In genomic region chr7:5701085-5701914, GRCh38 we compare ENCODE assay signal across 8 cellular contexts.
DNase-seq lines count a peak whose midpoint lies in the region; ATAC-seq and TF ChIP-seq lines count a peak whose summit lies in the region.

No MANE protein-coding gene starts in this region.

- H3K27ac ChIP-seq in endodermal cell (ENCODE audit: low read depth, low read length), result peak overlapping the region; percentile 21

- peaks cover 15% of the 10 kb centered on the region for H3K4me1 ChIP-seq in endodermal cell (ENCODE audit: control insufficient read depth, insufficient read depth, low read length)

- peak; percentile 24 for TF ChIP-seq POLR2A in GM19193 (IDR thresholded peaks at IDR 0.05; ENCODE audit: extremely low read depth, insufficient read depth, insufficient read length)

- H3K36me3 Mint-ChIP-seq in endodermal cell (ENCODE audit: low read depth), result peaks cover 33% of the 10 kb centered on the region

- peaks cover 50% of the 10 kb centered on the region for H3K36me3 ChIP-seq in endodermal cell (ENCODE audit: control insufficient read depth, insufficient read depth, low read length)

- H3K9me3 Mint-ChIP-seq in endodermal cell, result no peaks in the 10 kb centered on the region

- no peaks in the 10 kb centered on the region for H3K27me3 ChIP-seq in endodermal cell (ENCODE audit: control insufficient read depth, insufficient read depth, low read length, poor library complexity, severe bottlenecking)

- WGBS in endodermal cell (ENCODE audit: insufficient coverage in 1 of 2, insufficient read length in 1 of 2), 2 experiments, result 92 to 94% methylated on average over 12 to 14 of the region's 14 CpGs

- peaks cover 27% of the 10 kb centered on the region for H3K4me1 Mint-ChIP-seq in endodermal cell

- no peak overlapping the region for H3K4me3 ChIP-seq in endodermal cell (ENCODE audit: low read length)

- no peaks in the 10 kb centered on the region for H3K27me3 Mint-ChIP-seq in endodermal cell (ENCODE audit: insufficient read depth)

- DNase-seq in activated CD4-positive, CD25-positive, alpha-beta regulatory T cell treated with anti-CD3 and anti-CD28 coated beads, Interleukin-2, amount 50 U/mL, for 72 hours, result peak; percentile 48
- DNase-seq in endodermal cell (no peak), NCI-H1694 treated with DMSO at 0.1 percent for 48 hours (lab: John Stamatoyannopoulos, UW) (no peak), NCI-H2196 (lab: John Stamatoyannopoulos, UW; ENCODE audit: unreplicated experiment) (no peak)
- peak; percentile 62 to 73 for DNase-seq in stimulated activated CD4-positive, alpha-beta T cell treated with anti-CD3 and anti-CD28 coated beads, Interleukin-2, amount 100 ng/mL, for 24 hours

- H3K9ac ChIP-seq in endodermal cell (ENCODE audit: extremely low read depth, low read length, poor library complexity, severe bottlenecking), result no peak overlapping the region

- no peaks in the 10 kb centered on the region for H3K9me3 ChIP-seq in endodermal cell (ENCODE audit: control insufficient read depth, low read length)

- H3K4me3 Mint-ChIP-seq in endodermal cell, result no peak overlapping the region

- peak overlapping the region; percentile 50 for H3K27ac Mint-ChIP-seq in endodermal cell

- ATAC-seq in GM19328 (IDR thresholded peaks at IDR 0.05; ENCODE audit: unreplicated experiment), result no peak
- ATAC-seq in HG03460 (IDR thresholded peaks at IDR 0.05; ENCODE audit: unreplicated experiment), result no peak

- no peak for TF ChIP-seq CTCF in endodermal cell (conservative IDR thresholded peaks at IDR 0.05)

Comparison
In these comparisons a context has a peak if more than half of its experiments do, and no peak if none do; other contexts are left out.
1. DNase-seq: peak in activated CD4-positive, CD25-positive, alpha-beta regulatory T cell treated with anti-CD3 and anti-CD28 coated beads, Interleukin-2, amount 50 U/mL, for 72 hours (single experiment) and stimulated activated CD4-positive, alpha-beta T cell treated with anti-CD3 and anti-CD28 coated beads, Interleukin-2, amount 100 ng/mL, for 24 hours (2 of 2); none in endodermal cell (single experiment), NCI-H1694 treated with DMSO at 0.1 percent for 48 hours (single experiment) and NCI-H2196 (single experiment).